8 cellular contexts compared by ENCODE assay signal in genomic region chr12:43957732-43958131, GRCh38.
DNase-seq lines count a peak whose midpoint lies in the region; ATAC-seq and TF ChIP-seq lines count a peak whose summit lies in the region.

No MANE protein-coding gene starts in this region.

- no peak overlapping the region for H3K56ac ChIP-seq in mesendoderm (ENCODE audit: low read length)

- H2BK120ac ChIP-seq in mesendoderm (ENCODE audit: low read depth, low read length), result no peak overlapping the region

- H3K27me3 ChIP-seq in Peyer's patch (no peaks in the 10 kb centered on the region), dorsolateral prefrontal cortex (no peaks in the 10 kb centered on the region), mesendoderm (ENCODE audit: insufficient read depth, low read length, poor library complexity) (no peaks in the 10 kb centered on the region)

- no peak overlapping the region for H2AK5ac ChIP-seq in mesendoderm (ENCODE audit: low read length)

- no peak overlapping the region for H3K27ac ChIP-seq in Peyer's patch
- no peak overlapping the region for H3K27ac ChIP-seq in dorsolateral prefrontal cortex
- no peak overlapping the region for H3K27ac ChIP-seq in mesendoderm (ENCODE audit: low read depth, low read length)

- H3K18ac ChIP-seq in mesendoderm (ENCODE audit: low read length), result no peak overlapping the region

- no peaks in the 10 kb centered on the region for H3K79me2 ChIP-seq in mesendoderm (ENCODE audit: control insufficient read depth, insufficient read depth, low read length)

- no peaks in the 10 kb centered on the region for H3K79me1 ChIP-seq in mesendoderm (ENCODE audit: low read length)

- ATAC-seq in Right ventricle myocardium superior (ENCODE audit: poor library complexity) (peak; percentile 81), GM21619 (IDR thresholded peaks at IDR 0.05; ENCODE audit: unreplicated experiment) (peak; percentile 99)

- no peak overlapping the region for H3K4me2 ChIP-seq in mesendoderm (ENCODE audit: low read length)

- DNase-seq in Right ventricle myocardium superior, result no peak
- DNase-seq in cardiac septum (ENCODE audit: low spot score), result no peak
- peak; percentile 42 for DNase-seq in HS-5 (ENCODE audit: low read depth)
- no peak for DNase-seq in Peyer's patch
- peak in 2 of 10 donors; percentile 10 to 27 for DNase-seq in dorsolateral prefrontal cortex
- peak; percentile 57 for DNase-seq in mesendoderm
- DNase-seq in cortex of kidney (lab: John Stamatoyannopoulos, UW), result no peak

- no peak overlapping the region for H3K4ac ChIP-seq in mesendoderm (ENCODE audit: low read depth, low read length)

- no CpG with 5 or more reads among the region's 1 CpG for WGBS in mesendoderm (ENCODE audit: extremely low coverage, insufficient coverage, low lambda C conversion rate)

- H3K4me3 ChIP-seq in Peyer's patch, result no peak overlapping the region
- no peak overlapping the region for H3K4me3 ChIP-seq in dorsolateral prefrontal cortex
- no peak overlapping the region for H3K4me3 ChIP-seq in mesendoderm (ENCODE audit: low read length)

- TF ChIP-seq CTCF in Peyer's patch (IDR thresholded peaks at IDR 0.05) (peak in 4 of 6 experiments; percentile 17 to 58 (median 51)), dorsolateral prefrontal cortex (IDR thresholded peaks at IDR 0.05 in 54 of 56, conservative IDR thresholded peaks at IDR 0.05 in 2 of 56; ENCODE audit: low read depth in 1 of 56, partially characterized antibody in 56 of 56) (peak; percentile 16 to 82 (median 62))

- H3K4me1 ChIP-seq in Peyer's patch (no peaks in the 10 kb centered on the region), mesendoderm (ENCODE audit: control insufficient read depth, low read depth, low read length) (no peaks in the 10 kb centered on the region)

- H2BK5ac ChIP-seq in mesendoderm (ENCODE audit: low read length), result no peak overlapping the region

- TF ChIP-seq POLR2A in Peyer's patch (IDR thresholded peaks at IDR 0.05), result no peak

- H2BK15ac ChIP-seq in mesendoderm (replicated peaks; ENCODE audit: low read depth), result no peak overlapping the region

- intact Hi-C loops in Right ventricle myocardium superior (cut with DNase I), result no loop called here
- intact Hi-C loops in cardiac septum (cut with DNase I), result no loop called here
- intact Hi-C loops in dorsolateral prefrontal cortex (cut with DNase I), result loop anchor here in 1 of 2 donors (2.0 kb wide), 1 partner anchor 973 kb away; no protein-coding TSS in a partner anchor

- H3K9me3 ChIP-seq in Peyer's patch, result no peaks in the 10 kb centered on the region

- no peak overlapping the region for H3K9ac ChIP-seq in mesendoderm (ENCODE audit: low read length)

- no peak overlapping the region for H3K23ac ChIP-seq in mesendoderm (ENCODE audit: low read length)

- H3K36me3 ChIP-seq in Peyer's patch (no peaks in the 10 kb centered on the region), mesendoderm (ENCODE audit: control insufficient read depth, insufficient read depth, low read length) (no peaks in the 10 kb centered on the region)

- H4K5ac ChIP-seq in mesendoderm (ENCODE audit: low read length), result no peak overlapping the region

- H4K8ac ChIP-seq in mesendoderm (ENCODE audit: low read depth, low read length), result no peak overlapping the region

Comparison
In these comparisons a context has a peak if more than half of its experiments do, and no peak if none do; other contexts are left out.
1. DNase-seq: peak in HS-5 (single experiment) and mesendoderm (single experiment); none in Right ventricle myocardium superior (single experiment), cardiac septum (single experiment), Peyer's patch (0 of 3) and cortex of kidney (single experiment).